8 cellular contexts compared by ENCODE assay signal in genomic region chr3:182981038-182981380, GRCh38. TPM values are rescaled to one million over a fixed set of nuclear protein-coding genes. Genes with fewer than 3 reads are reported as not detected.
DNase-seq lines count a peak whose midpoint lies in the region; ATAC-seq and TF ChIP-seq lines count a peak whose summit lies in the region.

No MANE protein-coding gene starts in this region.

- ATAC-seq in GM21360 (IDR thresholded peaks at IDR 0.05; ENCODE audit: unreplicated experiment) (no peak), GM19328 (IDR thresholded peaks at IDR 0.05; ENCODE audit: unreplicated experiment) (no peak), HG03039 (IDR thresholded peaks at IDR 0.05; ENCODE audit: unreplicated experiment) (no peak)

- no peaks in the 10 kb centered on the region for H3K36me3 ChIP-seq in SJCRH30
- no peaks in the 10 kb centered on the region for H3K36me3 ChIP-seq in sigmoid colon

- H3K9me3 ChIP-seq in SJCRH30 (replicated peaks) (no peaks in the 10 kb centered on the region), sigmoid colon (no peaks in the 10 kb centered on the region)

- TF ChIP-seq CTCF in GM12865 (IDR thresholded peaks at IDR 0.05; ENCODE audit: insufficient read depth, low read depth, low read length, missing control alignments) (no peak), foreskin fibroblast (IDR thresholded peaks at IDR 0.05; ENCODE audit: low read depth, low read length) (no peak), sigmoid colon (IDR thresholded peaks at IDR 0.05) (no peak)

- H3K4me3 ChIP-seq in GM12865 (ENCODE audit: low read depth, low read length) (peak overlapping the region; percentile 61), SJCRH30 (peak overlapping the region; percentile 83), foreskin fibroblast (ENCODE audit: low read depth in 1 of 2, low read length in 2 of 2) (peak overlapping the region; percentile 71), sigmoid colon (peak overlapping the region; percentile 47 to 100 (median 99))

- peaks cover 5% of the 10 kb centered on the region; the same call in 1 of the 2 replicates for H3K4me1 ChIP-seq in SJCRH30
- H3K4me1 ChIP-seq in sigmoid colon, result peaks cover 0 to 25% (median 22%) of the 10 kb centered on the region in 4 donors

- H3K27me3 ChIP-seq in SJCRH30 (no peaks in the 10 kb centered on the region), sigmoid colon (no peaks in the 10 kb centered on the region)

- WGBS in sigmoid colon, 2 donors, result 70% methylated on average over 10 of the region's 10 CpGs

- DNase-seq in GM12865 (ENCODE audit: low read depth) (no peak), SJCRH30 (no peak), foreskin fibroblast (no peak), sigmoid colon (no peak), globus pallidus (ENCODE audit: low spot score) (no peak)

- H3K27ac ChIP-seq in SJCRH30 (no peak overlapping the region), sigmoid colon (peak overlapping the region; percentile 87 to 95 (median 94))

- intact Hi-C loops in sigmoid colon (cut with DNase I), result loop anchor here (5.0 kb wide), 1 partner anchor 116 kb away; the partner anchor contains the start of gene MCCC1

- TF ChIP-seq POLR2A in sigmoid colon (IDR thresholded peaks at IDR 0.05), result no peak

- TF ChIP-seq EP300 in sigmoid colon (IDR thresholded peaks at IDR 0.05), result no peak

RNA-seq across cellular contexts. Expression of gene DCUN1D1, which starts 0.7 kb away (rescaled TPM):
- 33.7 and 34.5 TPM in 2 replicates for total RNA-seq in SJCRH30 (2014; rRNA removed; shearing (Covaris generic))
- total RNA-seq in sigmoid colon, result 10 to 100 TPM; 41.0 to 47.1 (median 43.7) TPM
- 10 to 100 TPM in 2 of 3 donors, 1 to 10 TPM in 1; 9.4 to 15.5 (median 10.2) TPM for polyA plus RNA-seq in sigmoid colon
